ENCODE assay signal across 36 cellular contexts in the genomic region with DNA sequence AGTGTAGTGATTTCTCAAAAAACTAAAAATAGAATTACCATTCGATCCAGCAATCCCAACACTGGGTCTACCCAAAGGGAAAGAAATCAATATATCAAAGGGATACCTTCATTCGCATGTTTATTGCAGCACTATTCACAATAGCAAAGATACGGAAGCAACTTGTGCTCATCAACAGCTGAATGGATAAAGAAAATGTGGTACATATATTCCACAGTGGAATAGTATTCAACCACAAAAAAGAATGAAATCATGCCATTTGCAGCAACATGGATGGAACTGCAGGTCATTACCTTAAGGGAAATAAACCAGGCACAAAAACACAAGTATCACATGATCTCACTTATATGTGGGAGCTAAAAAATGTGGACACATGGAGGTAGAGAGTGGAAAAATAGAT.
"Had no signal": no experiment of that assay in that cellular context is flagged by ENCODE, and none has a peak within 500 bp of the region (broad histone marks: within the 10 kb centered on the region; RNA-seq: fewer than 3 reads in every experiment).

No MANE protein-coding gene starts in this region.

- DNase-seq: activated CD4-positive, alpha-beta memory T cell treated with anti-CD3 and anti-CD28 coated beads, Interleukin-2, amount 10 ng/mL, durations not matched to agents 7 days and 5 days; activated CD4-positive, alpha-beta T cell treated with anti-CD3 and anti-CD28 coated beads for 1 hour; activated CD4-positive, alpha-beta T cell treated with anti-CD3 and anti-CD28 coated beads for 36 hours; activated CD4-positive, alpha-beta T cell treated with anti-CD3 and anti-CD28 coated beads for 48 hours; activated CD4-positive, alpha-beta T cell treated with anti-CD3 and anti-CD28 coated beads, Interleukin-2, amount 10 ng/mL, durations not matched to agents 7 days and 5 days; activated CD4-positive, alpha-beta T cell treated with anti-CD3 and anti-CD28 coated beads, Interleukin-2, amount 50 U/mL, for 48 hours; activated CD4-positive, CD25-positive, alpha-beta regulatory T cell; activated CD8-positive, alpha-beta memory T cell treated with anti-CD3 and anti-CD28 coated beads for 24 hours; activated CD8-positive, alpha-beta memory T cell treated with anti-CD3 and anti-CD28 coated beads, Interleukin-2, amount 10 ng/mL, durations not matched to agents 7 days and 5 days; activated CD8-positive, alpha-beta memory T cell treated with anti-CD3 and anti-CD28 coated beads, Interleukin-2, amount 50 U/mL, for 48 hours; activated CD8-positive, alpha-beta T cell treated with anti-CD3 and anti-CD28 coated beads, Interleukin-2, amount 10 ng/mL, durations not matched to agents 7 days and 5 days; activated effector memory CD4-positive, alpha-beta T cell treated with Interleukin-2 at 50 U/mL for 16 hours; activated gamma-delta T cell; activated naive CD4-positive, alpha-beta T cell treated with anti-CD3 and anti-CD28 coated beads, Interleukin-2, amount 10 ng/mL, durations not matched to agents 7 days and 5 days; activated naive CD4-positive, alpha-beta T cell treated with Interleukin-2 at 50 U/mL for 16 hours; activated naive CD8-positive, alpha-beta T cell treated with anti-CD3 and anti-CD28 coated beads, Interleukin-2, amount 10 ng/mL, durations not matched to agents 7 days and 5 days; activated naive CD8-positive, alpha-beta T cell treated with anti-CD3 and anti-CD28 coated beads, Interleukin-2, amount 50 U/mL, for 24 hours; activated T-cell treated with anti-CD3 and anti-CD28 coated beads, Interleukin-2, amount 50 U/mL, for 24 hours; activated T-cell treated with anti-CD3 and anti-CD28 coated beads, Interleukin-2, amount 50 U/mL, for 48 hours; amygdala; anterior cingulate cortex; body of pancreas; brain microvascular endothelial cell; central memory CD4-positive, alpha-beta T cell; T-cell; T-helper 2 cell; T-helper 9 cell; WERI-Rb-1 had no signal

- H3K9me3 ChIP-seq: ascending aorta, body of pancreas, breast epithelium had no signal

- H3K36me3 Mint-ChIP-seq: activated CD8-positive, alpha-beta memory T cell treated with anti-CD3 and anti-CD28 coated beads, Interleukin-2, amount 10 ng/mL, durations not matched to agents 7 days and 5 days; activated naive CD4-positive, alpha-beta T cell treated with anti-CD3 and anti-CD28 coated beads, Interleukin-2, amount 10 ng/mL, durations not matched to agents 7 days and 5 days; activated naive CD4-positive, alpha-beta T cell treated with anti-CD3 and anti-CD28 coated beads, Interleukin-2, amount 50 U/mL, for 24 hours; activated naive CD8-positive, alpha-beta T cell; activated naive CD8-positive, alpha-beta T cell treated with anti-CD3 and anti-CD28 coated beads, Interleukin-2, amount 10 ng/mL, durations not matched to agents 7 days and 5 days; T-cell; WTC11 had no signal

- H3K4me3 ChIP-seq: ascending aorta, body of pancreas, breast epithelium had no signal

- H3K4me1 ChIP-seq: ascending aorta, breast epithelium had no signal

- H3K27ac Mint-ChIP-seq: activated CD4-positive, alpha-beta memory T cell treated with anti-CD3 and anti-CD28 coated beads, Interleukin-2, amount 10 ng/mL, durations not matched to agents 7 days and 5 days; activated CD4-positive, alpha-beta T cell treated with anti-CD3 and anti-CD28 coated beads for 36 hours; activated CD4-positive, alpha-beta T cell treated with anti-CD3 and anti-CD28 coated beads, Interleukin-2, amount 10 ng/mL, durations not matched to agents 7 days and 5 days; activated CD8-positive, alpha-beta memory T cell treated with anti-CD3 and anti-CD28 coated beads, Interleukin-2, amount 10 ng/mL, durations not matched to agents 7 days and 5 days; activated CD8-positive, alpha-beta T cell treated with anti-CD3 and anti-CD28 coated beads, Interleukin-2, amount 10 ng/mL, durations not matched to agents 7 days and 5 days; activated naive CD4-positive, alpha-beta T cell treated with anti-CD3 and anti-CD28 coated beads, Interleukin-2, amount 10 ng/mL, durations not matched to agents 7 days and 5 days; activated naive CD4-positive, alpha-beta T cell treated with anti-CD3 and anti-CD28 coated beads, Interleukin-2, amount 50 U/mL, for 24 hours; activated naive CD8-positive, alpha-beta T cell; activated naive CD8-positive, alpha-beta T cell treated with anti-CD3 and anti-CD28 coated beads, Interleukin-2, amount 10 ng/mL, durations not matched to agents 7 days and 5 days; activated naive CD8-positive, alpha-beta T cell treated with anti-CD3 and anti-CD28 coated beads, Interleukin-2, amount 50 U/mL, for 24 hours; activated T-cell treated with anti-CD3 and anti-CD28 coated beads, Interleukin-2, amount 50 U/mL, for 24 hours; activated T-helper 2 cell treated with anti-CD3 and anti-CD28 coated beads, Interferon-gamma antibody, Interleukin-2, Interleukin-4, amounts not matched to agents 10 μg/mL and 5 μg/mL and 100 μg/mL, durations not matched to agents 14 hours and 24 hours and 36 hours; T-cell; T-helper 2 cell treated with Interferon-gamma antibody and Interleukin-4, amounts not matched to agents 5 μg/mL and 100 μg/mL, for 36 hours; WTC11 had no signal

- H3K27ac ChIP-seq: ascending aorta, brain microvascular endothelial cell, breast epithelium, WERI-Rb-1 had no signal

- H3K27me3 ChIP-seq: ascending aorta, body of pancreas had no signal

- H3K9me3 Mint-ChIP-seq: activated CD4-positive, alpha-beta memory T cell treated with anti-CD3 and anti-CD28 coated beads, Interleukin-2, amount 10 ng/mL, durations not matched to agents 7 days and 5 days; activated CD4-positive, alpha-beta T cell treated with anti-CD3 and anti-CD28 coated beads, Interleukin-2, amount 10 ng/mL, durations not matched to agents 7 days and 5 days; activated naive CD4-positive, alpha-beta T cell treated with anti-CD3 and anti-CD28 coated beads, Interleukin-2, amount 10 ng/mL, durations not matched to agents 7 days and 5 days; activated naive CD4-positive, alpha-beta T cell treated with anti-CD3 and anti-CD28 coated beads, Interleukin-2, amount 50 U/mL, for 24 hours; activated naive CD8-positive, alpha-beta T cell treated with anti-CD3 and anti-CD28 coated beads, Interleukin-2, amount 10 ng/mL, durations not matched to agents 7 days and 5 days; activated naive CD8-positive, alpha-beta T cell treated with anti-CD3 and anti-CD28 coated beads, Interleukin-2, amount 50 U/mL, for 24 hours; activated T-cell treated with anti-CD3 and anti-CD28 coated beads, Interleukin-2, amount 50 U/mL, for 24 hours; activated T-helper 2 cell treated with anti-CD3 and anti-CD28 coated beads, Interferon-gamma antibody, Interleukin-2, Interleukin-4, amounts not matched to agents 10 μg/mL and 5 μg/mL and 100 μg/mL, durations not matched to agents 14 hours and 24 hours and 36 hours; T-cell; T-helper 2 cell treated with Interferon-gamma antibody and Interleukin-4, amounts not matched to agents 5 μg/mL and 100 μg/mL, for 36 hours; WTC11 had no signal

- H3K36me3 ChIP-seq: ascending aorta, brain microvascular endothelial cell, breast epithelium, WERI-Rb-1 had no signal

- ATAC-seq: activated CD4-positive, alpha-beta T cell treated with anti-CD3 and anti-CD28 coated beads for 36 hours; activated CD4-positive, CD25-positive, alpha-beta regulatory T cell treated with anti-CD3 and anti-CD28 coated beads, Interleukin-2, amount 50 U/mL, for 24 hours; activated CD8-positive, alpha-beta memory T cell treated with anti-CD3 and anti-CD28 coated beads, Interleukin-2, amount 10 ng/mL, durations not matched to agents 7 days and 5 days; activated CD8-positive, alpha-beta T cell treated with anti-CD3 and anti-CD28 coated beads, Interleukin-2, amount 10 ng/mL, durations not matched to agents 7 days and 5 days; activated naive CD8-positive, alpha-beta T cell treated with anti-CD3 and anti-CD28 coated beads, Interleukin-2, amount 50 U/mL, for 24 hours; body of pancreas; T-cell; WTC11 had no signal

- H3K4me3 Mint-ChIP-seq: activated CD4-positive, alpha-beta memory T cell treated with anti-CD3 and anti-CD28 coated beads, Interleukin-2, amount 10 ng/mL, durations not matched to agents 7 days and 5 days; activated CD4-positive, alpha-beta T cell treated with anti-CD3 and anti-CD28 coated beads for 36 hours; activated CD4-positive, alpha-beta T cell treated with anti-CD3 and anti-CD28 coated beads, Interleukin-2, amount 10 ng/mL, durations not matched to agents 7 days and 5 days; activated CD8-positive, alpha-beta memory T cell treated with anti-CD3 and anti-CD28 coated beads, Interleukin-2, amount 10 ng/mL, durations not matched to agents 7 days and 5 days; activated CD8-positive, alpha-beta T cell treated with anti-CD3 and anti-CD28 coated beads, Interleukin-2, amount 10 ng/mL, durations not matched to agents 7 days and 5 days; activated naive CD4-positive, alpha-beta T cell treated with anti-CD3 and anti-CD28 coated beads, Interleukin-2, amount 10 ng/mL, durations not matched to agents 7 days and 5 days; activated naive CD4-positive, alpha-beta T cell treated with anti-CD3 and anti-CD28 coated beads, Interleukin-2, amount 50 U/mL, for 24 hours; activated naive CD8-positive, alpha-beta T cell; activated naive CD8-positive, alpha-beta T cell treated with anti-CD3 and anti-CD28 coated beads, Interleukin-2, amount 10 ng/mL, durations not matched to agents 7 days and 5 days; activated naive CD8-positive, alpha-beta T cell treated with anti-CD3 and anti-CD28 coated beads, Interleukin-2, amount 50 U/mL, for 24 hours; activated T-cell treated with anti-CD3 and anti-CD28 coated beads, Interleukin-2, amount 50 U/mL, for 24 hours; T-cell; T-helper 2 cell treated with Interferon-gamma antibody and Interleukin-4, amounts not matched to agents 5 μg/mL and 100 μg/mL, for 36 hours; WTC11 had no signal
